ENCODE assay signal across 1 cellular context in the genomic region with DNA sequence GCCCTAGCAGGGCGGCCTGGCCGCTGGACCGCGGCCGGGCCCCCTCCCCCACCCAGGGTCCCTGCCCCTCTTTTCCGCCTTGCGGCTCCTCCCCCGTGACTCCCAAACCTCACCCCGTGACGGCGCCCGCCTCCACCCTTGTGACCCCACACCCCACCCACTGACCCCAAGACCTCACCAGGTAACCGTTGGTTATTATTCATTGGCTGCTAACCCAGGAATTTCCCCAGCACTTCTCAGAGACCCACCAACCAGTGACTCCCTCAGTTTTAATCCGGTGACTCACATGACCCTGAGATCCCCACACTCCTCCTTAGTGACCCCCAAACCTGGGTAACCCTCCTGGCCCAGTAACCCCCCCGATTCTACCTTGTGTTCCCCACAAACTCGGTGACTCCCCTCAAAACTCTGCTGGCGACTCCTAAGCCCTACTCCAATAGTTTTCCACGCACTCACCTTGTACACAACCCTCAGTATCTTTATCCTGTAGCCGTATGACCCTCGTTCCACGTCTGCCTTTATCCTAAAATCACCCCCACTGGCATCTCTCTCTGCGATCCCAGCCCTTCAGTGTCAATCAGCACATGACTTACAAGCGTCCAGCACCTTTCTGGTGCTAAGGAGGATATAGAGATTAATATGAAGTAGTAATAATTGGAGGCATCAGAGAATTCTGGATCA.
TF ChIP-seq lines count a peak whose summit lies in the region.

No MANE protein-coding gene starts in this region.

TF ChIP-seq in K562, 482 proteins besides CTCF, POLR2A, EP300 and RAD21 (continued from another document and continues in another):
- TF ChIP-seq, protein P1, sequence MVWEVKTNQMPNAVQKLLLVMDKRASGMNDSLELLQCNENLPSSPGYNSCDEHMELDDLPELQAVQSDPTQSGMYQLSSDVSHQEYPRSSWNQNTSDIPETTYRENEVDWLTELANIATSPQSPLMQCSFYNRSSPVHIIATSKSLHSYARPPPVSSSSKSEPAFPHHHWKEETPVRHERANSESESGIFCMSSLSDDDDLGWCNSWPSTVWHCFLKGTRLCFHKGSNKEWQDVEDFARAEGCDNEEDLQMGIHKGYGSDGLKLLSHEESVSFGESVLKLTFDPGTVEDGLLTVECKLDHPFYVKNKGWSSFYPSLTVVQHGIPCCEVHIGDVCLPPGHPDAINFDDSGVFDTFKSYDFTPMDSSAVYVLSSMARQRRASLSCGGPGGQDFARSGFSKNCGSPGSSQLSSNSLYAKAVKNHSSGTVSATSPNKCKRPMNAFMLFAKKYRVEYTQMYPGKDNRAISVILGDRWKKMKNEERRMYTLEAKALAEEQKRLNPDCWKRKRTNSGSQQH (CRISPR knock-in tag; IDR thresholded peaks at IDR 0.05), result peak; percentile 81; the same call in 1 of the 2 replicates
- no peak for TF ChIP-seq ZNF707 (CRISPR knock-in tag; conservative IDR thresholded peaks at IDR 0.05)
- no peak for TF ChIP-seq ZBED1 (IDR thresholded peaks at IDR 0.05)
- no peak for TF ChIP-seq FUS (optimal IDR thresholded peaks at IDR 0.05; ENCODE audit: low read depth, low read length)
- no peak for TF ChIP-seq PHF20 (IDR thresholded peaks at IDR 0.05; ENCODE audit: partially characterized antibody)
- peak; percentile 43; the same call in 1 of the 2 replicates for TF ChIP-seq ZNF197 (CRISPR knock-in tag; IDR thresholded peaks at IDR 0.05; ENCODE audit: low read depth)
- no peak for TF ChIP-seq CBFA2T3 (IDR thresholded peaks at IDR 0.05)
- TF ChIP-seq, protein P2, sequence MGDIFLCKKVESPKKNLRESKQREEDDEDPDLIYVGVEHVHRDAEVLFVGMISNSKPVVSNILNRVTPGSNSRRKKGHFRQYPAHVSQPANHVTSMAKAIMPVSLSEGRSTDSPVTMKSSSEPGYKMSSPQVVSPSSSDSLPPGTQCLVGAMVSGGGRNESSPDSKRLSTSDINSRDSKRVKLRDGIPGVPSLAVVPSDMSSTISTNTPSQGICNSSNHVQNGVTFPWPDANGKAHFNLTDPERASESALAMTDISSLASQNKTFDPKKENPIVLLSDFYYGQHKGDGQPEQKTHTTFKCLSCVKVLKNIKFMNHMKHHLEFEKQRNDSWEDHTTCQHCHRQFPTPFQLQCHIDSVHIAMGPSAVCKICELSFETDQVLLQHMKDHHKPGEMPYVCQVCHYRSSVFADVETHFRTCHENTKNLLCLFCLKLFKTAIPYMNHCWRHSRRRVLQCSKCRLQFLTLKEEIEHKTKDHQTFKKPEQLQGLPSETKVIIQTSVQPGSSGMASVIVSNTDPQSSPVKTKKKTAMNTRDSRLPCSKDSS (IDR thresholded peaks at IDR 0.05; ENCODE audit: low read depth, partially characterized antibody), result no peak
- TF ChIP-seq, protein P3, sequence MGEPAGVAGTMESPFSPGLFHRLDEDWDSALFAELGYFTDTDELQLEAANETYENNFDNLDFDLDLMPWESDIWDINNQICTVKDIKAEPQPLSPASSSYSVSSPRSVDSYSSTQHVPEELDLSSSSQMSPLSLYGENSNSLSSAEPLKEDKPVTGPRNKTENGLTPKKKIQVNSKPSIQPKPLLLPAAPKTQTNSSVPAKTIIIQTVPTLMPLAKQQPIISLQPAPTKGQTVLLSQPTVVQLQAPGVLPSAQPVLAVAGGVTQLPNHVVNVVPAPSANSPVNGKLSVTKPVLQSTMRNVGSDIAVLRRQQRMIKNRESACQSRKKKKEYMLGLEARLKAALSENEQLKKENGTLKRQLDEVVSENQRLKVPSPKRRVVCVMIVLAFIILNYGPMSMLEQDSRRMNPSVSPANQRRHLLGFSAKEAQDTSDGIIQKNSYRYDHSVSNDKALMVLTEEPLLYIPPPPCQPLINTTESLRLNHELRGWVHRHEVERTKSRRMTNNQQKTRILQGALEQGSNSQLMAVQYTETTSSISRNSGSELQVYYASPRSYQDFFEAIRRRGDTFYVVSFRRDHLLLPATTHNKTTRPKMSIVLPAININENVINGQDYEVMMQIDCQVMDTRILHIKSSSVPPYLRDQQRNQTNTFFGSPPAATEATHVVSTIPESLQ (CRISPR knock-in tag; IDR thresholded peaks at IDR 0.05), result no peak
- TF ChIP-seq ZNF316 (IDR thresholded peaks at IDR 0.05), result no peak
- TF ChIP-seq MAFK (IDR thresholded peaks at IDR 0.05; ENCODE audit: low read length), result no peak
- TF ChIP-seq COPS2 (conservative IDR thresholded peaks at IDR 0.05), result no peak
- TF ChIP-seq, protein P4, sequence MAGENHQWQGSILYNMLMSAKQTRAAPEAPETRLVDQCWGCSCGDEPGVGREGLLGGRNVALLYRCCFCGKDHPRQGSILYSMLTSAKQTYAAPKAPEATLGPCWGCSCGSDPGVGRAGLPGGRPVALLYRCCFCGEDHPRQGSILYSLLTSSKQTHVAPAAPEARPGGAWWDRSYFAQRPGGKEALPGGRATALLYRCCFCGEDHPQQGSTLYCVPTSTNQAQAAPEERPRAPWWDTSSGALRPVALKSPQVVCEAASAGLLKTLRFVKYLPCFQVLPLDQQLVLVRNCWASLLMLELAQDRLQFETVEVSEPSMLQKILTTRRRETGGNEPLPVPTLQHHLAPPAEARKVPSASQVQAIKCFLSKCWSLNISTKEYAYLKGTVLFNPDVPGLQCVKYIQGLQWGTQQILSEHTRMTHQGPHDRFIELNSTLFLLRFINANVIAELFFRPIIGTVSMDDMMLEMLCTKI (IDR thresholded peaks at IDR 0.05; ENCODE audit: partially characterized antibody), result no peak
- TF ChIP-seq, protein P5, sequence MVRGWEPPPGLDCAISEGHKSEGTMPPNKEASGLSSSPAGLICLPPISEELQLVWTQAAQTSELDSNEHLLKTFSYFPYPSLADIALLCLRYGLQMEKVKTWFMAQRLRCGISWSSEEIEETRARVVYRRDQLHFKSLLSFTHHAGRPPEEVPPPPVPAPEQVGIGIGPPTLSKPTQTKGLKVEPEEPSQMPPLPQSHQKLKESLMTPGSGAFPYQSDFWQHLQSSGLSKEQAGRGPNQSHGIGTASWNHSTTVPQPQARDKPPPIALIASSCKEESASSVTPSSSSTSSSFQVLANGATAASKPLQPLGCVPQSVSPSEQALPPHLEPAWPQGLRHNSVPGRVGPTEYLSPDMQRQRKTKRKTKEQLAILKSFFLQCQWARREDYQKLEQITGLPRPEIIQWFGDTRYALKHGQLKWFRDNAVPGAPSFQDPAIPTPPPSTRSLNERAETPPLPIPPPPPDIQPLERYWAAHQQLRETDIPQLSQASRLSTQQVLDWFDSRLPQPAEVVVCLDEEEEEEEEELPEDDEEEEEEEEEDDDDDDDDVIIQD (CRISPR knock-in tag; IDR thresholded peaks at IDR 0.05), result 0 out of 2 replicates have a peak, but pooled peaks have one; percentile 58
- TF ChIP-seq SP2 (IDR thresholded peaks at IDR 0.05; ENCODE audit: extremely low read depth, low read depth, low read length, poor library complexity, severe bottlenecking), result no peak
- no peak for TF ChIP-seq C11orf30 (IDR thresholded peaks at IDR 0.05; ENCODE audit: low read depth)
- peak; percentile 93 for TF ChIP-seq OTX1 (CRISPR knock-in tag; IDR thresholded peaks at IDR 0.05)
- TF ChIP-seq TBL1XR1 (IDR thresholded peaks at IDR 0.05; ENCODE audit: low read length in 2 of 2), result no peak
- TF ChIP-seq ILK (tag; IDR thresholded peaks at IDR 0.05; ENCODE audit: borderline replicate concordance, low read depth), result no peak
- TF ChIP-seq, protein P6, sequence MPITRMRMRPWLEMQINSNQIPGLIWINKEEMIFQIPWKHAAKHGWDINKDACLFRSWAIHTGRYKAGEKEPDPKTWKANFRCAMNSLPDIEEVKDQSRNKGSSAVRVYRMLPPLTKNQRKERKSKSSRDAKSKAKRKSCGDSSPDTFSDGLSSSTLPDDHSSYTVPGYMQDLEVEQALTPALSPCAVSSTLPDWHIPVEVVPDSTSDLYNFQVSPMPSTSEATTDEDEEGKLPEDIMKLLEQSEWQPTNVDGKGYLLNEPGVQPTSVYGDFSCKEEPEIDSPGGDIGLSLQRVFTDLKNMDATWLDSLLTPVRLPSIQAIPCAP (CRISPR knock-in tag; IDR thresholded peaks at IDR 0.05; ENCODE audit: borderline replicate concordance), result no peak
- no peak for TF ChIP-seq ZBTB1 (CRISPR knock-in tag; IDR thresholded peaks at IDR 0.05; ENCODE audit: borderline replicate concordance, low read depth)
- no peak for TF ChIP-seq CAMTA2 (CRISPR knock-in tag; conservative IDR thresholded peaks at IDR 0.05)
- TF ChIP-seq, protein P7, sequence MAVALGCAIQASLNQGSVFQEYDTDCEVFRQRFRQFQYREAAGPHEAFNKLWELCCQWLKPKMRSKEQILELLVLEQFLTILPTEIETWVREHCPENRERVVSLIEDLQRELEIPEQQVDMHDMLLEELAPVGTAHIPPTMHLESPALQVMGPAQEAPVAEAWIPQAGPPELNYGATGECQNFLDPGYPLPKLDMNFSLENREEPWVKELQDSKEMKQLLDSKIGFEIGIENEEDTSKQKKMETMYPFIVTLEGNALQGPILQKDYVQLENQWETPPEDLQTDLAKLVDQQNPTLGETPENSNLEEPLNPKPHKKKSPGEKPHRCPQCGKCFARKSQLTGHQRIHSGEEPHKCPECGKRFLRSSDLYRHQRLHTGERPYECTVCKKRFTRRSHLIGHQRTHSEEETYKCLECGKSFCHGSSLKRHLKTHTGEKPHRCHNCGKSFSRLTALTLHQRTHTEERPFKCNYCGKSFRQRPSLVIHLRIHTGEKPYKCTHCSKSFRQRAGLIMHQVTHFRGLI (CRISPR knock-in tag; IDR thresholded peaks at IDR 0.05), result 0 out of 2 replicates have a peak, but pooled peaks have one; percentile 45
- 0 out of 2 replicates have a peak, but pooled peaks have one; percentile 21 for TF ChIP-seq HMG20A (CRISPR knock-in tag; conservative IDR thresholded peaks at IDR 0.05)
- no peak for TF ChIP-seq FOXA1 (IDR thresholded peaks at IDR 0.05; ENCODE audit: borderline replicate concordance)
- TF ChIP-seq ZNF239 (CRISPR knock-in tag; IDR thresholded peaks at IDR 0.05), result no peak
- TF ChIP-seq POLR2AphosphoS5 (IDR thresholded peaks at IDR 0.05; ENCODE audit: control insufficient read depth, insufficient read depth, low read depth, low read length), result no peak
- peak; percentile 54 for TF ChIP-seq ARID1B (IDR thresholded peaks at IDR 0.05)
- TF ChIP-seq TSC22D4 (tag; IDR thresholded peaks at IDR 0.05), result no peak
- TF ChIP-seq, protein P8, sequence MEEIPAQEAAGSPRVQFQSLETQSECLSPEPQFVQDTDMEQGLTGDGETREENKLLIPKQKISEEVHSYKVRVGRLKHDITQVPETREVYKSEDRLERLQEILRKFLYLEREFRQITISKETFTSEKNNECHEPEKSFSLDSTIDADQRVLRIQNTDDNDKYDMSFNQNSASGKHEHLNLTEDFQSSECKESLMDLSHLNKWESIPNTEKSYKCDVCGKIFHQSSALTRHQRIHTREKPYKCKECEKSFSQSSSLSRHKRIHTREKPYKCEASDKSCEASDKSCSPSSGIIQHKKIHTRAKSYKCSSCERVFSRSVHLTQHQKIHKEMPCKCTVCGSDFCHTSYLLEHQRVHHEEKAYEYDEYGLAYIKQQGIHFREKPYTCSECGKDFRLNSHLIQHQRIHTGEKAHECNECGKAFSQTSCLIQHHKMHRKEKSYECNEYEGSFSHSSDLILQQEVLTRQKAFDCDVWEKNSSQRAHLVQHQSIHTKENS (CRISPR knock-in tag; IDR thresholded peaks at IDR 0.05), result no peak
- TF ChIP-seq PCBP1 (IDR thresholded peaks at IDR 0.05; ENCODE audit: low read depth, low read length, poor library complexity, severe bottlenecking), result peak; percentile 29
- TF ChIP-seq ZKSCAN3 (CRISPR knock-in tag; IDR thresholded peaks at IDR 0.05), result no peak
- TF ChIP-seq, protein P9, sequence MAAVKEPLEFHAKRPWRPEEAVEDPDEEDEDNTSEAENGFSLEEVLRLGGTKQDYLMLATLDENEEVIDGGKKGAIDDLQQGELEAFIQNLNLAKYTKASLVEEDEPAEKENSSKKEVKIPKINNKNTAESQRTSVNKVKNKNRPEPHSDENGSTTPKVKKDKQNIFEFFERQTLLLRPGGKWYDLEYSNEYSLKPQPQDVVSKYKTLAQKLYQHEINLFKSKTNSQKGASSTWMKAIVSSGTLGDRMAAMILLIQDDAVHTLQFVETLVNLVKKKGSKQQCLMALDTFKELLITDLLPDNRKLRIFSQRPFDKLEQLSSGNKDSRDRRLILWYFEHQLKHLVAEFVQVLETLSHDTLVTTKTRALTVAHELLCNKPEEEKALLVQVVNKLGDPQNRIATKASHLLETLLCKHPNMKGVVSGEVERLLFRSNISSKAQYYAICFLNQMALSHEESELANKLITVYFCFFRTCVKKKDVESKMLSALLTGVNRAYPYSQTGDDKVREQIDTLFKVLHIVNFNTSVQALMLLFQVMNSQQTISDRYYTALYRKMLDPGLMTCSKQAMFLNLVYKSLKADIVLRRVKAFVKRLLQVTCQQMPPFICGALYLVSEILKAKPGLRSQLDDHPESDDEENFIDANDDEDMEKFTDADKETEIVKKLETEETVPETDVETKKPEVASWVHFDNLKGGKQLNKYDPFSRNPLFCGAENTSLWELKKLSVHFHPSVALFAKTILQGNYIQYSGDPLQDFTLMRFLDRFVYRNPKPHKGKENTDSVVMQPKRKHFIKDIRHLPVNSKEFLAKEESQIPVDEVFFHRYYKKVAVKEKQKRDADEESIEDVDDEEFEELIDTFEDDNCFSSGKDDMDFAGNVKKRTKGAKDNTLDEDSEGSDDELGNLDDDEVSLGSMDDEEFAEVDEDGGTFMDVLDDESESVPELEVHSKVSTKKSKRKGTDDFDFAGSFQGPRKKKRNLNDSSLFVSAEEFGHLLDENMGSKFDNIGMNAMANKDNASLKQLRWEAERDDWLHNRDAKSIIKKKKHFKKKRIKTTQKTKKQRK (IDR thresholded peaks at IDR 0.05; ENCODE audit: borderline replicate concordance, low read depth, low read length), result no peak
- TF ChIP-seq TCF7L2 (IDR thresholded peaks at IDR 0.05; ENCODE audit: low read depth, low read length), result no peak
- TF ChIP-seq ZNF274 (IDR thresholded peaks at IDR 0.05; ENCODE audit: borderline replicate concordance, low read depth, low read length), result no peak
- no peak for TF ChIP-seq SLC30A9 (CRISPR knock-in tag; IDR thresholded peaks at IDR 0.05)
- TF ChIP-seq FIP1L1 (IDR thresholded peaks at IDR 0.05; ENCODE audit: low read depth, low read length, poor library complexity, severe bottlenecking), result no peak
- TF ChIP-seq ILF3 (IDR thresholded peaks at IDR 0.05; ENCODE audit: borderline replicate concordance), result no peak
- no peak for TF ChIP-seq CEBPB (tag; IDR thresholded peaks at IDR 0.05)
- no peak for TF ChIP-seq SRSF7 (optimal IDR thresholded peaks at IDR 0.05; ENCODE audit: low read depth, low read length)
- no peak for TF ChIP-seq SRSF3 (IDR thresholded peaks at IDR 0.05; ENCODE audit: insufficient read depth, low read length)
- TF ChIP-seq TEAD1 (CRISPR knock-in tag; IDR thresholded peaks at IDR 0.05), result 0 out of 4 replicates have a peak, but pooled peaks of 1 of the 2 experiments have one; percentile 31
- TF ChIP-seq, protein P10, sequence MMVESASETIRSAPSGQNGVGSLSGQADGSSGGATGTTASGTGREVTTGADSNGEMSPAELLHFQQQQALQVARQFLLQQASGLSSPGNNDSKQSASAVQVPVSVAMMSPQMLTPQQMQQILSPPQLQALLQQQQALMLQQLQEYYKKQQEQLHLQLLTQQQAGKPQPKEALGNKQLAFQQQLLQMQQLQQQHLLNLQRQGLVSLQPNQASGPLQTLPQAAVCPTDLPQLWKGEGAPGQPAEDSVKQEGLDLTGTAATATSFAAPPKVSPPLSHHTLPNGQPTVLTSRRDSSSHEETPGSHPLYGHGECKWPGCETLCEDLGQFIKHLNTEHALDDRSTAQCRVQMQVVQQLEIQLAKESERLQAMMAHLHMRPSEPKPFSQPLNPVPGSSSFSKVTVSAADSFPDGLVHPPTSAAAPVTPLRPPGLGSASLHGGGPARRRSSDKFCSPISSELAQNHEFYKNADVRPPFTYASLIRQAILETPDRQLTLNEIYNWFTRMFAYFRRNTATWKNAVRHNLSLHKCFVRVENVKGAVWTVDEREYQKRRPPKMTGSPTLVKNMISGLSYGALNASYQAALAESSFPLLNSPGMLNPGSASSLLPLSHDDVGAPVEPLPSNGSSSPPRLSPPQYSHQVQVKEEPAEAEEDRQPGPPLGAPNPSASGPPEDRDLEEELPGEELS (CRISPR knock-in tag; IDR thresholded peaks at IDR 0.05; ENCODE audit: borderline replicate concordance), result no peak
- no peak for TF ChIP-seq PCBP2 (IDR thresholded peaks at IDR 0.05; ENCODE audit: low read depth, low read length, poor library complexity, severe bottlenecking)
